Comparison of ENCODE assay signal across 1 cellular context in the genomic region with DNA sequence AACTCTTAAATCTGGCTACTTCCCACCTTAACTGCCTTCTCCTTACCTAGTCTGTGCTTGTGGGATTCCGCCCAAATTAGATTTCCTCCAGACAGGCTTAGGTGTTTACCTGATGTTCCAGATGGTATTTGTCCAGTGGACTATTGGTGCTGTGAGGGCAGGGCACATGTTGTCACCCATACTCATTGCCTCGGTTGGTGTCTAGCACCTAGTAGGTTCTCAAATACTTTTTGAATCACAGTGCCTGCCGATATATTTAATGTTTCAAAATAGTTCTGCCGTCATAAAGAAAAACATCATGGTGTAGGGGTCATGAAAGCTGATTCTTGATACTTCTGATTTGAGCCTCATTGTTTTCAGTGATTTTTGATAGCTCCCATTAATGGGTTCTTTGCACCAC.
TF ChIP-seq lines count a peak whose summit lies in the region.

No MANE protein-coding gene starts in this region.

TF ChIP-seq in HepG2, 621 proteins besides CTCF, POLR2A, EP300 and RAD21:
- TF ChIP-seq ZKSCAN1 (IDR thresholded peaks at IDR 0.05; ENCODE audit: low read length) (peak; percentile 86), ZNF232 (CRISPR knock-in tag; IDR thresholded peaks at IDR 0.05; ENCODE audit: borderline replicate concordance) (no peak), ZBTB10 (CRISPR knock-in tag; IDR thresholded peaks at IDR 0.05; ENCODE audit: borderline replicate concordance) (no peak), CREM (IDR thresholded peaks at IDR 0.05) (0 out of 2 replicates have a peak, but pooled peaks have one; percentile 2), CREM (CRISPR knock-in tag; IDR thresholded peaks at IDR 0.05) (no peak), MYC (CRISPR knock-in tag; IDR thresholded peaks at IDR 0.05; ENCODE audit: borderline replicate concordance) (no peak), ZNF607 (CRISPR knock-in tag; IDR thresholded peaks at IDR 0.05; ENCODE audit: borderline replicate concordance) (no peak), FOXK2 (IDR thresholded peaks at IDR 0.05) (peak; percentile 26; the same call in 1 of the 2 replicates), ZNF281 (CRISPR knock-in tag; IDR thresholded peaks at IDR 0.05; ENCODE audit: borderline replicate concordance) (0 out of 2 replicates have a peak, but pooled peaks have one; percentile 22), ISX (CRISPR knock-in tag; conservative IDR thresholded peaks at IDR 0.05) (no peak), ZIK1 (CRISPR knock-in tag; IDR thresholded peaks at IDR 0.05; ENCODE audit: borderline replicate concordance, low read depth) (no peak), FOXK1 (CRISPR knock-in tag; IDR thresholded peaks at IDR 0.05; ENCODE audit: borderline replicate concordance, low read depth) (peak; percentile 31; the same call in 1 of the 2 replicates), SALL2 (CRISPR knock-in tag; IDR thresholded peaks at IDR 0.05) (no peak), SNAPC2 (CRISPR knock-in tag; IDR thresholded peaks at IDR 0.05) (0 out of 2 replicates have a peak, but pooled peaks have one; percentile 35), CHCHD3 (CRISPR knock-in tag; IDR thresholded peaks at IDR 0.05) (no peak), HOXA3 (CRISPR knock-in tag; IDR thresholded peaks at IDR 0.05) (no peak), RFX1 (IDR thresholded peaks at IDR 0.05) (no peak), AKAP8 (CRISPR knock-in tag; IDR thresholded peaks at IDR 0.05) (no peak), ZBTB39 (CRISPR knock-in tag; IDR thresholded peaks at IDR 0.05) (no peak), ARID2 (CRISPR knock-in tag; IDR thresholded peaks at IDR 0.05; ENCODE audit: borderline replicate concordance) (0 out of 2 replicates have a peak, but pooled peaks have one; percentile 78), GATAD2A (CRISPR knock-in tag; IDR thresholded peaks at IDR 0.05) (no peak), ZNF839 (CRISPR knock-in tag; IDR thresholded peaks at IDR 0.05; ENCODE audit: borderline replicate concordance) (no peak), KLF11 (CRISPR knock-in tag; IDR thresholded peaks at IDR 0.05) (no peak), PTBP1 (IDR thresholded peaks at IDR 0.05; ENCODE audit: low read depth, low read length, poor library complexity, severe bottlenecking) (no peak), ZNF563 (CRISPR knock-in tag; IDR thresholded peaks at IDR 0.05) (no peak), SRY (CRISPR knock-in tag; IDR thresholded peaks at IDR 0.05) (no peak), FOXO1 (CRISPR knock-in tag; IDR thresholded peaks at IDR 0.05) (no peak), SP2 (CRISPR knock-in tag; IDR thresholded peaks at IDR 0.05) (no peak), ZNF354B (CRISPR knock-in tag; IDR thresholded peaks at IDR 0.05) (no peak), ZSCAN20 (CRISPR knock-in tag; IDR thresholded peaks at IDR 0.05; ENCODE audit: borderline replicate concordance) (no peak), JUND (CRISPR knock-in tag; IDR thresholded peaks at IDR 0.05) (no peak), TARDBP (CRISPR knock-in tag; IDR thresholded peaks at IDR 0.05) (0 out of 2 replicates have a peak, but pooled peaks have one; percentile 25), SMYD3 (CRISPR knock-in tag; IDR thresholded peaks at IDR 0.05) (peak; percentile 52; the same call in 1 of the 2 replicates), PHB2 (IDR thresholded peaks at IDR 0.05; ENCODE audit: partially characterized antibody) (no peak), KDM1A (CRISPR knock-in tag; IDR thresholded peaks at IDR 0.05) (no peak), ZNF772 (CRISPR knock-in tag; IDR thresholded peaks at IDR 0.05) (no peak), ZNF501 (CRISPR knock-in tag; IDR thresholded peaks at IDR 0.05) (no peak), ARID3A (IDR thresholded peaks at IDR 0.05; ENCODE audit: low read depth, low read length) (no peak), DMAP1 (CRISPR knock-in tag; IDR thresholded peaks at IDR 0.05) (no peak), ZNF891 (CRISPR knock-in tag; IDR thresholded peaks at IDR 0.05) (no peak), PHF21A (CRISPR knock-in tag; IDR thresholded peaks at IDR 0.05) (no peak), RORA (CRISPR knock-in tag; IDR thresholded peaks at IDR 0.05) (0 out of 2 replicates have a peak, but pooled peaks have one; percentile 32), SP1 (IDR thresholded peaks at IDR 0.05) (no peak), SP1 (CRISPR knock-in tag; IDR thresholded peaks at IDR 0.05) (0 out of 2 replicates have a peak, but pooled peaks have one; percentile 3), KAT7 (CRISPR knock-in tag; IDR thresholded peaks at IDR 0.05; ENCODE audit: borderline replicate concordance) (peak; percentile 27; the same call in 1 of the 2 replicates), SAP130 (CRISPR knock-in tag; IDR thresholded peaks at IDR 0.05; ENCODE audit: low read depth) (peak; percentile 35; the same call in 1 of the 2 replicates), ZFX (CRISPR knock-in tag; IDR thresholded peaks at IDR 0.05; ENCODE audit: low read depth) (no peak), ZSCAN21 (CRISPR knock-in tag; IDR thresholded peaks at IDR 0.05; ENCODE audit: borderline replicate concordance) (0 out of 2 replicates have a peak, but pooled peaks have one; percentile 0), MBNL3 (CRISPR knock-in tag; conservative IDR thresholded peaks at IDR 0.05) (no peak), FOXA3 (CRISPR knock-in tag; IDR thresholded peaks at IDR 0.05) (peak; percentile 23; the same call in 1 of the 2 replicates), FLYWCH1 (CRISPR knock-in tag; IDR thresholded peaks at IDR 0.05) (no peak), ZNF260 (CRISPR knock-in tag; IDR thresholded peaks at IDR 0.05; ENCODE audit: borderline replicate concordance, low read depth) (no peak), ZBTB7A (CRISPR knock-in tag; IDR thresholded peaks at IDR 0.05) (0 out of 2 replicates have a peak, but pooled peaks have one; percentile 39), ELF4 (CRISPR knock-in tag; IDR thresholded peaks at IDR 0.05; ENCODE audit: borderline replicate concordance) (no peak), ZC3H13 (CRISPR knock-in tag; IDR thresholded peaks at IDR 0.05) (no peak), ZNF224 (CRISPR knock-in tag; IDR thresholded peaks at IDR 0.05) (no peak), ELF3 (CRISPR knock-in tag; IDR thresholded peaks at IDR 0.05) (0 out of 2 replicates have a peak, but pooled peaks have one; percentile 5), FOXM1 (CRISPR knock-in tag; IDR thresholded peaks at IDR 0.05) (no peak)
- TF ChIP-seq, protein P1, sequence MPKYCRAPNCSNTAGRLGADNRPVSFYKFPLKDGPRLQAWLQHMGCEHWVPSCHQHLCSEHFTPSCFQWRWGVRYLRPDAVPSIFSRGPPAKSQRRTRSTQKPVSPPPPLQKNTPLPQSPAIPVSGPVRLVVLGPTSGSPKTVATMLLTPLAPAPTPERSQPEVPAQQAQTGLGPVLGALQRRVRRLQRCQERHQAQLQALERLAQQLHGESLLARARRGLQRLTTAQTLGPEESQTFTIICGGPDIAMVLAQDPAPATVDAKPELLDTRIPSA (CRISPR knock-in tag; IDR thresholded peaks at IDR 0.05; ENCODE audit: borderline replicate concordance): no peak
- TF ChIP-seq, protein P2, sequence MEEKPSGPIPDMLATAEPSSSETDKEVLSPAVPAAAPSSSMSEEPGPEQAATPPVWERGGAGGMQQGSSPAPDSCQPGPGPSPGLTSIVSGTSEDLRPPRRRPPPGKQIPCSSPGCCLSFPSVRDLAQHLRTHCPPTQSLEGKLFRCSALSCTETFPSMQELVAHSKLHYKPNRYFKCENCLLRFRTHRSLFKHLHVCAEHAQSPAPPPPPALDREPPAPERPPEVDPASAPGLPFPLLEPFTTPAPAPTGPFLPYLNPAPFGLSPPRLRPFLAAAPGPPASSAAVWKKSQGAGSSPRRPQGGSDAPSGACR (CRISPR knock-in tag; IDR thresholded peaks at IDR 0.05): no peak
- TF ChIP-seq, protein P3, sequence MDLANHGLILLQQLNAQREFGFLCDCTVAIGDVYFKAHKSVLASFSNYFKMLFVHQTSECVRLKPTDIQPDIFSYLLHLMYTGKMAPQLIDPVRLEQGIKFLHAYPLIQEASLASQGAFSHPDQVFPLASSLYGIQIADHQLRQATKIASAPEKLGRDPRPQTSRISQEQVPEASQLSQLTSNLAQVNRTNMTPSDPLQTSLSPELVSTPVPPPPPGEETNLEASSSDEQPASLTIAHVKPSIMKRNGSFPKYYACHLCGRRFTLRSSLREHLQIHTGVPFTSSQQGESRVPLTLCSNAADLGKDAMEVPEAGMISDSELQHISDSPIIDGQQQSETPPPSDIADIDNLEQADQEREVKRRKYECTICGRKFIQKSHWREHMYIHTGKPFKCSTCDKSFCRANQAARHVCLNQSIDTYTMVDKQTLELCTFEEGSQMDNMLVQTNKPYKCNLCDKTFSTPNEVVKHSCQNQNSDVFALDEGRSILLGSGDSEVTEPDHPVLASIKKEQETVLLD (CRISPR knock-in tag; IDR thresholded peaks at IDR 0.05; ENCODE audit: low read depth): no peak
- TF ChIP-seq, protein P4, sequence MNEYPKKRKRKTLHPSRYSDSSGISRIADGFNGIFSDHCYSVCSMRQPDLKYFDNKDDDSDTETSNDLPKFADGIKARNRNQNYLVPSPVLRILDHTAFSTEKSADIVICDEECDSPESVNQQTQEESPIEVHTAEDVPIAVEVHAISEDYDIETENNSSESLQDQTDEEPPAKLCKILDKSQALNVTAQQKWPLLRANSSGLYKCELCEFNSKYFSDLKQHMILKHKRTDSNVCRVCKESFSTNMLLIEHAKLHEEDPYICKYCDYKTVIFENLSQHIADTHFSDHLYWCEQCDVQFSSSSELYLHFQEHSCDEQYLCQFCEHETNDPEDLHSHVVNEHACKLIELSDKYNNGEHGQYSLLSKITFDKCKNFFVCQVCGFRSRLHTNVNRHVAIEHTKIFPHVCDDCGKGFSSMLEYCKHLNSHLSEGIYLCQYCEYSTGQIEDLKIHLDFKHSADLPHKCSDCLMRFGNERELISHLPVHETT (CRISPR knock-in tag; conservative IDR thresholded peaks at IDR 0.05): no peak
